In the genomic region with DNA sequence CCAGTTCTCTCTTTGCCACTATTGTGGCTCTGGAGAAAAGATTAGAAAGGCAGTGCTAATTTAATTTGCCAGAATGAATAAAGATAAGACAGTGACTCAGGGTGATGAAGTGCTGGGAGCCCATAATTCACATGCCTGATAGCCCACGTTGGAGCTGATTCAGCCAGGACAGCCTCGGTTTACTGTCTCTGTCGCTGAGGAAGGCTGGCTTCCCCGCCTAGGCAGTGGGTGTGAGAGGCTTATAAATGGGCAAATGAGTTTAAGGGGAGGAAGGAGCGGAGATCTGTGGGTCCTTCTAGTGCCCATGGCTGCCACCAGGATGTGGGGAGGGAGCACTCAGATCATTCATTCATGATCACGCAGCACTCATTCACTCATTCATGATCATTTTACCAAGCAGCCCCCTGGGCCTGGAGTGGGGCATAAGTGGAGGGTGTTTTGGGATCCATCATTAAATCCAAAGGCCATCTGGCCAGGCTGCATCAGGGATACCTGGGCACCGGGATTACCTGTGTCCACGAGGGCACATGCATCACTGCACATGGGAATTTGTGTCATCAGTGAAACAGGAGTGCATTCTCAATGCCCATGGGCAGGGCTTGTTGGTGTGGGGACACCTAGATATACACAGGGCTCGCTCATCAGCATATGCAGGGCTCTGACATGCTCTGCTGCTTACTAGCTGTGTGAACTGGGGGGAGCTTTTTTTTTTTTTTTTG, we compare ENCODE assay signal across 18 cellular contexts.
DNase-seq lines count a peak whose midpoint lies in the region; ATAC-seq and TF ChIP-seq lines count a peak whose summit lies in the region.
"Had no signal": no experiment of that assay in that cellular context is flagged by ENCODE, and none has a peak within 500 bp of the region (broad histone marks: within the 10 kb centered on the region; RNA-seq: fewer than 3 reads in every experiment).

No MANE protein-coding gene starts in this region.

- no peak overlapping the region for H4K8ac ChIP-seq in neuronal stem cell (ENCODE audit: low read depth, low read length)

- no peak overlapping the region for H2BK15ac ChIP-seq in neuronal stem cell (ENCODE audit: low read length)

- H3K27me3 Mint-ChIP-seq in stimulated activated memory B cell treated with anti-CD40 and anti-IgM and Interleukin-4, amounts not matched to agents 10 μg/mL and 1 μg/mL and 100 μg/mL, for 72 hours: peaks cover 33% of the 10 kb centered on the region

- no peak overlapping the region for H3K4me3 Mint-ChIP-seq in stimulated activated memory B cell treated with anti-CD40 and anti-IgM and Interleukin-4, amounts not matched to agents 10 μg/mL and 1 μg/mL and 100 μg/mL, for 72 hours
- H3K4me3 Mint-ChIP-seq: activated T-helper 1 cell treated with anti-CD3 and anti-CD28 coated beads, Interleukin-12 subunit alpha, Interleukin-12 subunit beta, Interleukin-2, Interleukin-4 antibody, amounts not matched to agents 30 ng/mL and 10 ng/mL and 1 ng/mL, durations not matched to agents 14 hours and 24 hours and 36 hours; neural crest cell; T-cell had no signal

- H3K9me3 Mint-ChIP-seq in stimulated activated memory B cell treated with anti-CD40 and anti-IgM and Interleukin-4, amounts not matched to agents 10 μg/mL and 1 μg/mL and 100 μg/mL, for 72 hours: no peaks in the 10 kb centered on the region
- H3K9me3 Mint-ChIP-seq: activated T-helper 1 cell treated with anti-CD3 and anti-CD28 coated beads, Interleukin-12 subunit alpha, Interleukin-12 subunit beta, Interleukin-2, Interleukin-4 antibody, amounts not matched to agents 30 ng/mL and 10 ng/mL and 1 ng/mL, durations not matched to agents 14 hours and 24 hours and 36 hours; neural crest cell; T-cell had no signal

- no peak overlapping the region for H2BK5ac ChIP-seq in neuronal stem cell (ENCODE audit: low read length)

- peaks cover 19% of the 10 kb centered on the region for H3K4me1 ChIP-seq in A673 (ENCODE audit: insufficient read depth, low read length, poor library complexity, severe bottlenecking)
- peaks cover 0 to 20% of the 10 kb centered on the region in 2 donors for H3K4me1 ChIP-seq in neuronal stem cell (ENCODE audit: control insufficient read depth in 2 of 2, insufficient read depth in 1 of 2, low read depth in 1 of 2, low read length in 2 of 2)
- H3K4me1 ChIP-seq: ascending aorta, HAP-1, lower lobe of right lung had no signal

- BruUV-seq in A673 (replicated peaks; lab: Mats Ljungman, UMichigan): no TSS peak

- H4K91ac ChIP-seq in neuronal stem cell (ENCODE audit: low read depth, low read length, poor library complexity): no peak overlapping the region

- TF ChIP-seq CTCF in A673 (conservative IDR thresholded peaks at IDR 0.05; ENCODE audit: low read depth, low read length) (no peak), brain microvascular endothelial cell (IDR thresholded peaks at IDR 0.05; ENCODE audit: low read depth, low read length, missing control alignments) (no peak), GM13977 (IDR thresholded peaks at IDR 0.05; ENCODE audit: extremely low read depth, insufficient read depth, missing control alignments) (no peak)

- H2BK12ac ChIP-seq in neuronal stem cell (ENCODE audit: low read length): peak overlapping the region; percentile 26

- no peak for ATAC-seq in stimulated activated memory B cell treated with anti-CD40 and anti-IgM and Interleukin-4, amounts not matched to agents 10 μg/mL and 1 μg/mL and 100 μg/mL, for 72 hours
- ATAC-seq in HG02642 (IDR thresholded peaks at IDR 0.05; ENCODE audit: poor library complexity, unreplicated experiment): no peak
- ATAC-seq: lower lobe of right lung, T-cell had no signal

- H3K4me2 ChIP-seq in neuronal stem cell (ENCODE audit: insufficient read depth, low read length, poor library complexity, severe bottlenecking): no peak overlapping the region

- no peak overlapping the region for H3K18ac ChIP-seq in neuronal stem cell (ENCODE audit: low read length)

- no peak overlapping the region for H2BK120ac ChIP-seq in neuronal stem cell (ENCODE audit: low read depth, low read length)

- H2AK5ac ChIP-seq in neuronal stem cell (ENCODE audit: low read depth, low read length): no peak overlapping the region

- H3K4ac ChIP-seq in neuronal stem cell (ENCODE audit: low read length): no peak overlapping the region

- H3K14ac ChIP-seq in neuronal stem cell (ENCODE audit: low read length): no peak overlapping the region

- CTCF ChIA-PET in A673 (lab: Charles Lee): interaction anchor here (0.7 to 0.8 kb wide), 2 partner anchors 65 to 1086 kb away, joined by 3 to 6 read pairs; no protein-coding TSS in a partner anchor

- no peaks in the 10 kb centered on the region for H3K4me1 Mint-ChIP-seq in stimulated activated memory B cell treated with anti-CD40 and anti-IgM and Interleukin-4, amounts not matched to agents 10 μg/mL and 1 μg/mL and 100 μg/mL, for 72 hours
- H3K4me1 Mint-ChIP-seq: T-cell had no signal

- H3K36me3 ChIP-seq in A673 (ENCODE audit: insufficient read depth, low read length, poor library complexity, severe bottlenecking) (no peaks in the 10 kb centered on the region), H7 (replicated peaks; ENCODE audit: control insufficient read depth, insufficient read depth, low read length) (no peaks in the 10 kb centered on the region), brain microvascular endothelial cell (replicated peaks) (no peaks in the 10 kb centered on the region), neuronal stem cell (replicated peaks in 1 of 2; ENCODE audit: control insufficient read depth in 2 of 2, insufficient read depth in 2 of 2, low read length in 2 of 2) (no peaks in the 10 kb centered on the region)
- H3K36me3 ChIP-seq: ascending aorta, HAP-1, lower lobe of right lung had no signal

- no peak overlapping the region for H3K27ac Mint-ChIP-seq in stimulated activated memory B cell treated with anti-CD40 and anti-IgM and Interleukin-4, amounts not matched to agents 10 μg/mL and 1 μg/mL and 100 μg/mL, for 72 hours
- H3K27ac Mint-ChIP-seq: activated T-helper 1 cell treated with anti-CD3 and anti-CD28 coated beads, Interleukin-12 subunit alpha, Interleukin-12 subunit beta, Interleukin-2, Interleukin-4 antibody, amounts not matched to agents 30 ng/mL and 10 ng/mL and 1 ng/mL, durations not matched to agents 14 hours and 24 hours and 36 hours; T-cell had no signal

- no peaks in the 10 kb centered on the region for H3K79me1 ChIP-seq in neuronal stem cell (ENCODE audit: low read depth, low read length)

- H3K4me3 ChIP-seq in A673 (ENCODE audit: low read depth, low read length, poor library complexity, severe bottlenecking): no peak overlapping the region
- H3K4me3 ChIP-seq in H7 (ENCODE audit: insufficient read depth, low read depth, low read length): no peak overlapping the region
- no peak overlapping the region for H3K4me3 ChIP-seq in brain microvascular endothelial cell (ENCODE audit: low read depth, low read length)
- peak overlapping the region in 1 of 2 donors; percentile 47 for H3K4me3 ChIP-seq in neuronal stem cell (ENCODE audit: low read length in 2 of 2)
- H3K4me3 ChIP-seq: ascending aorta, HAP-1, lower lobe of right lung had no signal

- no peak overlapping the region for H2AFZ ChIP-seq in neuronal stem cell (ENCODE audit: low read length)

- intact Hi-C loops in A673 (cut with micrococcal nuclease; ENCODE audit: unreplicated experiment): no loop called here

- no peak overlapping the region for H3K23ac ChIP-seq in neuronal stem cell (ENCODE audit: low read depth, low read length, poor library complexity)

- no peak overlapping the region for H3K9ac ChIP-seq in neuronal stem cell (ENCODE audit: low read depth, low read length, poor library complexity)

- DNase-seq in A673 (ENCODE audit: low spot score): peak; percentile 66
- DNase-seq in H7: peak; percentile 33
- DNase-seq in brain microvascular endothelial cell: peak; percentile 34
- DNase-seq in neuronal stem cell (ENCODE audit: low spot score): no peak
- DNase-seq in activated T-cell treated with anti-CD3 and anti-CD28 coated beads for 4 hours: no peak
- no peak for DNase-seq in GM13977 (ENCODE audit: low spot score)
- DNase-seq: hippocampal formation, KG1, lower lobe of right lung, NCI-H146, NCI-H446 treated with DMSO at 0.1 percent for 48 hours had no signal

- POLR2A ChIA-PET in A673 (lab: Charles Lee; ENCODE audit: low non-redundant PET): interaction anchor here (0.6 kb wide), 1 partner anchor 420 kb away, joined by 3 read pairs; no protein-coding TSS in a partner anchor

- H3K27me3 ChIP-seq in A673 (replicated peaks; ENCODE audit: insufficient read depth, low read depth, low read length, poor library complexity): no peaks in the 10 kb centered on the region
- no peaks in the 10 kb centered on the region for H3K27me3 ChIP-seq in H7 (ENCODE audit: control insufficient read depth, insufficient read depth, low read length)
- no peaks in the 10 kb centered on the region for H3K27me3 ChIP-seq in brain microvascular endothelial cell (replicated peaks)
- peaks cover 0 to 12% (median 0%) of the 10 kb centered on the region in 3 experiments for H3K27me3 ChIP-seq in neuronal stem cell (ENCODE audit: control insufficient read depth in 3 of 3, insufficient read depth in 3 of 3, low read depth in 1 of 3, low read length in 3 of 3)
- H3K27me3 ChIP-seq: ascending aorta had no signal

- no peaks in the 10 kb centered on the region for H3K36me3 Mint-ChIP-seq in stimulated activated memory B cell treated with anti-CD40 and anti-IgM and Interleukin-4, amounts not matched to agents 10 μg/mL and 1 μg/mL and 100 μg/mL, for 72 hours
- H3K36me3 Mint-ChIP-seq: T-cell had no signal

- H3K27ac ChIP-seq in A673 (ENCODE audit: low read depth, low read length, poor library complexity, severe bottlenecking): peak overlapping the region; percentile 9
- H3K27ac ChIP-seq in brain microvascular endothelial cell: no peak overlapping the region
- H3K27ac ChIP-seq in neuronal stem cell (replicated peaks; ENCODE audit: low read length): no peak overlapping the region
- H3K27ac ChIP-seq: ascending aorta, lower lobe of right lung had no signal

- no CpG with 5 or more reads among the region's 9 CpGs for WGBS in neuronal stem cell (ENCODE audit: extremely low coverage in 2 of 2, insufficient read length in 2 of 2, insufficient replicate concordance in 1 of 2), 2 donors

- H3K9me3 ChIP-seq in A673 (ENCODE audit: low read depth, low read length, poor library complexity, severe bottlenecking) (no peaks in the 10 kb centered on the region), neuronal stem cell (replicated peaks in 1 of 2; ENCODE audit: control insufficient read depth in 2 of 2, insufficient read depth in 1 of 2, low read depth in 1 of 2, low read length in 2 of 2) (no peaks in the 10 kb centered on the region)
- H3K9me3 ChIP-seq: ascending aorta, HAP-1, lower lobe of right lung had no signal

- in situ Hi-C loops in brain microvascular endothelial cell (cut with HindIII; ENCODE audit: low pct_ligation_motif_present, low sequenced_read_pairs) (no loop called here), GM13977 (cut with MboI; ENCODE audit: low pct_unique_long_range_greater_than_20kb, low sequenced_read_pairs, unreplicated experiment) (loop anchor here (5.0 kb wide), 1 partner anchor 1016 kb away; no protein-coding TSS in a partner anchor)

Comparison
In these comparisons a context has a peak if more than half of its experiments do, and no peak if none do; other contexts are left out.
1. DNase-seq: peak in A673 (single experiment), H7 (single experiment) and brain microvascular endothelial cell (single experiment); none in neuronal stem cell (single experiment), activated T-cell treated with anti-CD3 and anti-CD28 coated beads for 4 hours (single experiment) and GM13977 (single experiment).